7 cellular contexts compared by ENCODE assay signal in genomic region chr2:222915092-222915957, GRCh38. TPM values are rescaled to one million over a fixed set of nuclear protein-coding genes. Genes with fewer than 3 reads are reported as not detected.
DNase-seq lines count a peak whose midpoint lies in the region; ATAC-seq and TF ChIP-seq lines count a peak whose summit lies in the region.

No MANE protein-coding gene starts in this region.

- intact Hi-C loops in gastrocnemius medialis (cut with DNase I; ENCODE audit: low total_unique reads), result no loop called here

- H3K36me3 ChIP-seq in endocrine pancreas (ENCODE audit: control insufficient read depth, insufficient read depth, low read length), result no peaks in the 10 kb centered on the region
- H3K36me3 ChIP-seq in gastrocnemius medialis, result peaks cover 0 to 7% of the 10 kb centered on the region in 2 donors

- no peak for ATAC-seq in gastrocnemius medialis
- no peak for ATAC-seq in GM18873 (IDR thresholded peaks at IDR 0.05; ENCODE audit: low FRiP score, unreplicated experiment)
- ATAC-seq in HG02885 (IDR thresholded peaks at IDR 0.05; ENCODE audit: poor library complexity, unreplicated experiment), result no peak

- H3K27ac ChIP-seq in gastrocnemius medialis, result peak overlapping the region in 2 of 4 donors; percentile 79

- peak overlapping the region; percentile 8 for H3K4me3 ChIP-seq in endocrine pancreas (ENCODE audit: control insufficient read depth, insufficient read depth, low read length)
- no peak overlapping the region for H3K4me3 ChIP-seq in gastrocnemius medialis

- H3K4me1 ChIP-seq in endocrine pancreas (ENCODE audit: control insufficient read depth, insufficient read depth, low read length) (peaks cover 19% of the 10 kb centered on the region), gastrocnemius medialis (peaks cover 56 to 68% of the 10 kb centered on the region in 2 donors)

- in situ Hi-C loops in gastrocnemius medialis (cut with MboI; ENCODE audit: low sequenced_read_pairs in 4 of 4), result no loop called here

- H3K27me3 ChIP-seq in endocrine pancreas (ENCODE audit: control insufficient read depth, insufficient read depth, low read length), result no peaks in the 10 kb centered on the region
- H3K27me3 ChIP-seq in gastrocnemius medialis, result no peaks in the 10 kb centered on the region

- DNase-seq in NCI-H748 (lab: John Stamatoyannopoulos, UW; ENCODE audit: unreplicated experiment) (peak; percentile 25), gastrocnemius medialis (no peak)
- no peak for DNase-seq in stimulated activated CD4-positive, alpha-beta T cell treated with anti-CD3 and anti-CD28 coated beads, Interleukin-2, amount 100 ng/mL, for 24 hours

- H3K9ac ChIP-seq in endocrine pancreas (ENCODE audit: control insufficient read depth, insufficient read depth, low read length), result no peak overlapping the region

- H3K9me3 ChIP-seq in endocrine pancreas (ENCODE audit: control insufficient read depth, low read length) (no peaks in the 10 kb centered on the region), gastrocnemius medialis (no peaks in the 10 kb centered on the region)

- TF ChIP-seq POLR2A in gastrocnemius medialis (IDR thresholded peaks at IDR 0.05), result no peak

- TF ChIP-seq CTCF in GM12874 (IDR thresholded peaks at IDR 0.05; ENCODE audit: insufficient read depth, low read depth, low read length), result 0 out of 2 replicates have a peak, but pooled peaks have one; percentile 7
- peak; percentile 14 to 59 (median 34) for TF ChIP-seq CTCF in gastrocnemius medialis (IDR thresholded peaks at IDR 0.05 in 4 of 5, conservative IDR thresholded peaks at IDR 0.05 in 1 of 5)

RNA-seq across cellular contexts. Expression of gene ACSL3, which starts 54.5 kb away (rescaled TPM):
- total RNA-seq in gastrocnemius medialis, result 10 to 100 TPM; 34.7 to 56.8 (median 38.2) TPM
